Comparison of ENCODE assay signal across 1 cellular context in the genomic region with DNA sequence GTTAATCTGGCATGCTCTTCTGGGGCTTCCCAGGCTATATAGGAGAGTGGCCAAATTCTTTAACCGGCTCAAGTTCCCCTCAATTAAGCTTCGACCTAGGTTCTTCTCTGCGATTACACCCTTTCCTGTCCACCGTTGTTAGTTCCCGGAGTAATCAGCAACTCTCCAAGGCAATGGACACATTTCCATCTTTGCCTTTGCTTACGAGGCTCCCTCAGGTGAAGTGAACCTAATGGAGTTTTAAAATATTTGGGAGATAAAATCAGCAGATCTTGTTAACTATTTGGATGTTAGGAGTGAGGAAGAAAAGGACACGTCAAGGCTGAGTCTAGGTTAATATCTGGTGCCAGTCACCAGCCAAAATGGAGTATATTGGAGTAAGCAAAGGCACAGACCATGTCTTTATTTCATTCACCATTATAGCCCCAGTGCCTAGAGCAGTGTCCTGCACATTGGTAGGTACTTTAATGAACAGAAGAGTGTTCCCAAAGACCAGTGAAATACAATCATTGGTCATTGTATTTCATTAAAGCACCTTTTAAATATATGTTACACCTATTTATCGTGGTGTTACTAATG.
TF ChIP-seq lines count a peak whose summit lies in the region.

No MANE protein-coding gene starts in this region.

TF ChIP-seq in HCT116, 20 proteins besides CTCF, POLR2A, EP300 and RAD21 (continued from another document):
- TF ChIP-seq SIN3A (IDR thresholded peaks at IDR 0.05; ENCODE audit: low read depth) (no peak), ZNF274 (IDR thresholded peaks at IDR 0.05; ENCODE audit: low read depth, low read length) (no peak), CEBPB (IDR thresholded peaks at IDR 0.05; ENCODE audit: low read depth) (no peak), SRF (IDR thresholded peaks at IDR 0.05; ENCODE audit: low read depth) (no peak)
